ENCODE assay signal across 19 cellular contexts in the genomic region with DNA sequence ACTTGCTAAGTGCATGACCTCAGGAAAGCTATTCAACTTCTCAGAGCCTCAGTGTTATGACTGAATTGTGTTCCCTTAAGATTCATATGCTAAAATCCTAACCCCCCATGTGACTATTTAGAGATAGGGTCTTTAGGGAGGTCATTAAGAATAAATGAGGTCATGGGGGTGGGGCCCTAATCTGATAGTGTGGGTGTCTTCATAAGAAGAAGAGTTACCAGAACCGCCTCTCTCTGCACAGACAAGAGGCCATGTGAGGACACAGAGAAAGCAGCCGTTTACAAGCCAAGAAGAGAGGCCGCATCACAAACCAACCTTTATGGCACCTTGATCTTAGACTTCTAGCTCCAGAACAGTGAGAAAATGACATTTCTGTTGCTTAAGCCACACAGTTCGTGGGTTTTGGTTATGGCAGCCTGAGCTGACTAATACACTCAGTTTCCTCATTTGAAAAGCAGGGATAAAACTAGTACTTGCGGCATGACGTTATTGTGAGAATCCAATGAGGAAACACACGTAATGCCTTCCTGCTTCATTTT. TPM values are rescaled to one million over a fixed set of nuclear protein-coding genes. Genes with fewer than 3 reads are reported as not detected.
DNase-seq lines count a peak whose midpoint lies in the region; ATAC-seq and TF ChIP-seq lines count a peak whose summit lies in the region.
"Had no signal": no experiment of that assay in that cellular context is flagged by ENCODE, and none has a peak within 500 bp of the region (broad histone marks: within the 10 kb centered on the region; RNA-seq: fewer than 3 reads in every experiment).

No MANE protein-coding gene starts in this region.

- peaks cover 40 to 50% of the 10 kb centered on the region in 2 experiments for H3K4me1 Mint-ChIP-seq in H9
- H3K4me1 Mint-ChIP-seq: B cell had no signal

- ATAC-seq in HG03045 (IDR thresholded peaks at IDR 0.05; ENCODE audit: unreplicated experiment), result no peak

- H3K9me3 Mint-ChIP-seq in H9, result no peaks in the 10 kb centered on the region
- H3K9me3 Mint-ChIP-seq: activated naive CD4-positive, alpha-beta T cell treated with anti-CD3 and anti-CD28 coated beads, Interleukin-2, amount 50 U/mL, for 72 hours; endodermal cell had no signal

- no peak overlapping the region for H2BK12ac ChIP-seq in H9 (ENCODE audit: insufficient read length, low read depth, low read length)

- no peak overlapping the region for H3K27ac Mint-ChIP-seq in H9
- H3K27ac Mint-ChIP-seq: B cell, endodermal cell had no signal

- TF ChIP-seq CTCF in H9 (conservative IDR thresholded peaks at IDR 0.05) (no peak), smooth muscle cell (IDR thresholded peaks at IDR 0.05; ENCODE audit: borderline replicate concordance, insufficient read depth, poor library complexity, severe bottlenecking) (no peak)

- H3K36me3 Mint-ChIP-seq in H9 (ENCODE audit: insufficient read depth in 1 of 3, low read depth in 3 of 3), result no peaks in the 10 kb centered on the region; a peak in 1 of 7 replicates
- H3K36me3 Mint-ChIP-seq: activated naive CD4-positive, alpha-beta T cell treated with anti-CD3 and anti-CD28 coated beads, Interleukin-2, amount 50 U/mL, for 72 hours had no signal

- no peak overlapping the region for H3K4ac ChIP-seq in H9 (ENCODE audit: low read depth, low read length)

- H3K4me2 ChIP-seq in H9 (ENCODE audit: insufficient read depth, insufficient read length, low read length), result no peak overlapping the region
- no peak overlapping the region for H3K4me2 ChIP-seq in smooth muscle cell

- no peaks in the 10 kb centered on the region for H4K20me1 ChIP-seq in H9 (ENCODE audit: control insufficient read depth, insufficient read depth, insufficient read length)
- no peaks in the 10 kb centered on the region for H4K20me1 ChIP-seq in smooth muscle cell (ENCODE audit: low read depth)

- no peak overlapping the region for H3K4me3 ChIP-seq in smooth muscle cell
- H3K4me3 ChIP-seq in effector memory CD4-positive, alpha-beta T cell (ENCODE audit: insufficient read depth, low read depth, low read length, poor library complexity, severe bottlenecking), result no peak overlapping the region
- H3K4me3 ChIP-seq: HAP-1, transverse colon had no signal

- no peak overlapping the region for H4K91ac ChIP-seq in H9 (ENCODE audit: insufficient read length, low read depth, low read length)

- 0 out of 2 replicates have a peak overlapping the region, but pooled peaks have one; percentile 14 for H2BK15ac ChIP-seq in H9 (ENCODE audit: low read depth, low read length)

- H2BK20ac ChIP-seq in H9 (ENCODE audit: low read depth, low read length, poor library complexity, severe bottlenecking), result no peak overlapping the region

- no peak for DNase-seq in H9
- DNase-seq in NOMO-1 treated with DMSO at 0.1 percent for 48 hours (lab: John Stamatoyannopoulos, UW; ENCODE audit: unreplicated experiment), result peak; percentile 74
- DNase-seq in smooth muscle cell (lab: John Stamatoyannopoulos, UW; ENCODE audit: unreplicated experiment), result no peak
- DNase-seq in effector memory CD4-positive, alpha-beta T cell, result no peak
- DNase-seq in NCI-H1092 (lab: John Stamatoyannopoulos, UW), result no peak
- DNase-seq in DMS153 (lab: John Stamatoyannopoulos, UW), result no peak
- DNase-seq: activated CD4-positive, alpha-beta T cell treated with anti-CD3 and anti-CD28 coated beads for 4 hours; activated T-cell treated with anti-CD3 and anti-CD28 coated beads for 4 hours; endodermal cell; NCI-H1092 treated with DMSO at 0.1 percent for 48 hours; NCI-H2171; NK-92 treated with Interleukin-12 subunit alpha and Interleukin-12 subunit beta, amount 100 ng/mL, for 24 hours; stimulated activated CD4-positive, alpha-beta T cell treated with anti-CD3 and anti-CD28 coated beads, Interleukin-4, amount 100 ng/mL, for 1 hour; transverse colon had no signal

- no peaks in the 10 kb centered on the region for H3K9me3 ChIP-seq in H9 (ENCODE audit: control insufficient read depth, low read depth, low read length)
- H3K9me3 ChIP-seq in smooth muscle cell (replicated peaks; ENCODE audit: low read depth), result no peaks in the 10 kb centered on the region
- no peaks in the 10 kb centered on the region for H3K9me3 ChIP-seq in effector memory CD4-positive, alpha-beta T cell (ENCODE audit: control insufficient read depth, low read length)
- H3K9me3 ChIP-seq: HAP-1, transverse colon had no signal

- no peak overlapping the region for H3K23ac ChIP-seq in H9 (ENCODE audit: insufficient read length, low read depth, low read length)

- H3K27me3 Mint-ChIP-seq in H9 (ENCODE audit: low read depth), result peaks cover 28% of the 10 kb centered on the region
- H3K27me3 Mint-ChIP-seq: B cell had no signal

- H2BK120ac ChIP-seq in H9 (ENCODE audit: low read depth, low read length, poor library complexity, severe bottlenecking), result no peak overlapping the region

- no peak overlapping the region for H4K5ac ChIP-seq in H9 (ENCODE audit: insufficient read length, low read depth, low read length)

- no peak overlapping the region for H2AK5ac ChIP-seq in H9 (ENCODE audit: insufficient read length, low read length)

- H3K9ac ChIP-seq in H9 (ENCODE audit: extremely low read depth, insufficient read length, low read length), result no peak overlapping the region
- H3K9ac ChIP-seq in smooth muscle cell (ENCODE audit: low read depth), result no peak overlapping the region

- H3K4me1 ChIP-seq in H9 (ENCODE audit: insufficient read depth, low read length) (peaks cover 15% of the 10 kb centered on the region; the same call in 1 of the 2 replicates), smooth muscle cell (ENCODE audit: low read depth) (peaks cover 21% of the 10 kb centered on the region)
- no peaks in the 10 kb centered on the region for H3K4me1 ChIP-seq in effector memory CD4-positive, alpha-beta T cell (ENCODE audit: control insufficient read depth, insufficient read depth, low read length, poor library complexity, severe bottlenecking)

- no peak overlapping the region for H2BK5ac ChIP-seq in H9 (ENCODE audit: insufficient read length, low read length)

- no peak overlapping the region for H3K18ac ChIP-seq in H9 (ENCODE audit: insufficient read length, low read depth, low read length)

- H3K23me2 ChIP-seq in H9 (ENCODE audit: insufficient read length, low read depth, low read length, poor library complexity, severe bottlenecking), result peaks cover 5% of the 10 kb centered on the region

- H3K79me2 ChIP-seq in H9 (ENCODE audit: insufficient read depth, low read length), result no peaks in the 10 kb centered on the region
- no peaks in the 10 kb centered on the region for H3K79me2 ChIP-seq in smooth muscle cell (ENCODE audit: low read depth)

- H3T11ph ChIP-seq in H9 (ENCODE audit: low read length), result no peak overlapping the region

- WGBS in H9 (ENCODE audit: extremely low coverage, insufficient read length, low lambda C conversion rate), result no CpG with 5 or more reads among the region's 7 CpGs
- 67% methylated on average over 7 of the region's 7 CpGs for WGBS in smooth muscle cell (ENCODE audit: low lambda C conversion rate)

- H4K8ac ChIP-seq in H9 (replicated peaks; ENCODE audit: insufficient read length, low read depth, low read length), result no peak overlapping the region

- no peaks in the 10 kb centered on the region for H3K79me1 ChIP-seq in H9 (ENCODE audit: insufficient read depth, low read depth, low read length, poor library complexity, severe bottlenecking)

- no peak overlapping the region for H3K27ac ChIP-seq in H9 (ENCODE audit: insufficient read length, low read depth, low read length)
- H3K27ac ChIP-seq in cingulate gyrus (ENCODE audit: low read depth, low read length), result peak overlapping the region; percentile 96
- no peak overlapping the region for H3K27ac ChIP-seq in smooth muscle cell (ENCODE audit: low read depth)
- no peak overlapping the region for H3K27ac ChIP-seq in effector memory CD4-positive, alpha-beta T cell (ENCODE audit: insufficient read depth, low read length, poor library complexity, severe bottlenecking)
- H3K27ac ChIP-seq: transverse colon had no signal

- H3K56ac ChIP-seq in H9 (ENCODE audit: insufficient read length, low read depth, low read length), result no peak overlapping the region

- H3K36me3 ChIP-seq in smooth muscle cell (ENCODE audit: low read depth), result no peaks in the 10 kb centered on the region
- H3K36me3 ChIP-seq in effector memory CD4-positive, alpha-beta T cell (ENCODE audit: control insufficient read depth, insufficient read depth, low read length), result no peaks in the 10 kb centered on the region
- H3K36me3 ChIP-seq: HAP-1, transverse colon had no signal

- H3K27me3 ChIP-seq in H9 (ENCODE audit: insufficient read depth, low read length) (no peaks in the 10 kb centered on the region), smooth muscle cell (ENCODE audit: low read depth) (no peaks in the 10 kb centered on the region)
- H3K27me3 ChIP-seq in effector memory CD4-positive, alpha-beta T cell (replicated peaks; ENCODE audit: control insufficient read depth, insufficient read depth, low read length, poor library complexity, severe bottlenecking), result no peaks in the 10 kb centered on the region
- H3K27me3 ChIP-seq: transverse colon had no signal

- no peak overlapping the region for H3K14ac ChIP-seq in H9 (ENCODE audit: insufficient read depth, low read length)

- no peak overlapping the region; a peak in 1 of 5 replicates for H3K4me3 Mint-ChIP-seq in H9
- H3K4me3 Mint-ChIP-seq: B cell, endodermal cell had no signal

- H3F3A ChIP-seq in smooth muscle cell (ENCODE audit: low read depth), result no peaks in the 10 kb centered on the region

- H2AFZ ChIP-seq in H9 (ENCODE audit: low read length) (no peak overlapping the region), smooth muscle cell (ENCODE audit: low read depth) (peak overlapping the region; percentile 38)

RNA-seq across cellular contexts. Expression of a gene that starts 9.9 kb away (rescaled TPM):
- 0.61 TPM in 2 replicates for total RNA-seq in H9 (2021)
- total RNA-seq in smooth muscle cell, result not detected in 2 replicates
- polyA plus RNA-seq in smooth muscle cell, result not detected in 2 replicates

RNA-seq across cellular contexts. Expression of a gene that starts 18.2 kb away (rescaled TPM):
- 72.8 and 78.8 TPM in 2 replicates for total RNA-seq in H9 (2021)
- total RNA-seq in smooth muscle cell, result 50.1 and 51.6 TPM in 2 replicates
- 96.2 and 183 TPM in 2 replicates for polyA plus RNA-seq in smooth muscle cell
